Comparison of ENCODE assay signal across 14 cellular contexts in genomic region chr4:99062120-99062519, GRCh38. TPM values are rescaled to one million over a fixed set of nuclear protein-coding genes. Genes with fewer than 3 reads are reported as not detected.
DNase-seq lines count a peak whose midpoint lies in the region; ATAC-seq and TF ChIP-seq lines count a peak whose summit lies in the region.
"Had no signal": no experiment of that assay in that cellular context is flagged by ENCODE, and none has a peak within 500 bp of the region (broad histone marks: within the 10 kb centered on the region; RNA-seq: fewer than 3 reads in every experiment).

No MANE protein-coding gene starts in this region.

- H3K27ac ChIP-seq in PC-3 (ENCODE audit: low read length), result no peak overlapping the region
- H3K27ac ChIP-seq: neutrophil had no signal

- H3K79me2 ChIP-seq in PC-3 (ENCODE audit: low read length), result no peaks in the 10 kb centered on the region

- H3K4me1 Mint-ChIP-seq in nephron progenitor cell, result peaks cover 30% of the 10 kb centered on the region

- CTCF ChIA-PET in PC-3 (lab: Charles Lee), result no interaction called here

- no peak overlapping the region for H3K9ac ChIP-seq in PC-3 (ENCODE audit: low read length)

- intact Hi-C loops in PC-3 (cut with micrococcal nuclease), result no loop called here

- H3K9me3 ChIP-seq in PC-3 (ENCODE audit: low read length), result no peaks in the 10 kb centered on the region
- H3K9me3 ChIP-seq: neutrophil had no signal

- H3K27me3 ChIP-seq in PC-3 (ENCODE audit: low read length), result no peaks in the 10 kb centered on the region
- H3K27me3 ChIP-seq: neutrophil had no signal

- H3K4me2 ChIP-seq in PC-3 (ENCODE audit: low read length), result no peak overlapping the region

- H3K4me3 Mint-ChIP-seq in nephron progenitor cell, result no peak overlapping the region

- H3K4me3 ChIP-seq in PC-3 (ENCODE audit: low read length), result no peak overlapping the region

- H3K4me1 ChIP-seq in PC-3 (ENCODE audit: insufficient read depth, low read length), result peaks cover 24% of the 10 kb centered on the region

- POLR2A ChIA-PET in PC-3 (lab: Charles Lee; ENCODE audit: unreplicated experiment), result no interaction called here

- ATAC-seq in HG02885 (IDR thresholded peaks at IDR 0.05; ENCODE audit: poor library complexity, unreplicated experiment), result peak; percentile 65
- ATAC-seq in PC-3, result no peak

- no peaks in the 10 kb centered on the region for H3F3A ChIP-seq in PC-3 (ENCODE audit: low read length, unreplicated experiment)

- H3K27ac Mint-ChIP-seq in nephron progenitor cell, result peak overlapping the region; percentile 57

- peaks cover 35% of the 10 kb centered on the region for H3K36me3 ChIP-seq in PC-3 (ENCODE audit: low read depth, low read length)

- DNase-seq in NCI-H2107 treated with DMSO at 0.1 percent for 48 hours (lab: John Stamatoyannopoulos, UW; ENCODE audit: unreplicated experiment) (peak; percentile 38), NCI-H2107 (lab: John Stamatoyannopoulos, UW) (no peak), PC-3 (no peak), nephron progenitor cell (no peak), NCI-H446 treated with DMSO at 0.1 percent for 48 hours (lab: John Stamatoyannopoulos, UW) (no peak), RPMI8226 (no peak), ecto neural progenitor cell (ENCODE audit: low spot score) (no peak)
- DNase-seq: erythroblast; GDM1; NCI-H526; stimulated activated CD4-positive, alpha-beta T cell treated with anti-CD3 and anti-CD28 coated beads, Interleukin-2, amount 100 ng/mL, for 48 hours; substantia nigra had no signal

- H2AFZ ChIP-seq in PC-3 (ENCODE audit: low read length), result no peak overlapping the region

- peaks cover 4% of the 10 kb centered on the region for H3K9me3 Mint-ChIP-seq in nephron progenitor cell

- H3K9me2 ChIP-seq in PC-3 (replicated peaks; ENCODE audit: low read length), result no peaks in the 10 kb centered on the region

- peaks cover 80% of the 10 kb centered on the region for H3K36me3 Mint-ChIP-seq in nephron progenitor cell (ENCODE audit: low read depth)

- H4K20me1 ChIP-seq in PC-3 (ENCODE audit: low read length), result no peaks in the 10 kb centered on the region

- no peaks in the 10 kb centered on the region for H3K27me3 Mint-ChIP-seq in nephron progenitor cell (ENCODE audit: low read depth, poor library complexity)

- TF ChIP-seq CTCF in PC-3 (conservative IDR thresholded peaks at IDR 0.05; ENCODE audit: low read depth, low read length) (no peak), nephron progenitor cell (IDR thresholded peaks at IDR 0.05) (no peak)

- TSS peak; percentile 57 for BruUV-seq in PC-3 (replicated peaks; lab: Mats Ljungman, UMichigan)

RNA-seq across cellular contexts. Expression of gene ADH5, which starts 26.5 kb away (rescaled TPM):
- 83.1 and 94.5 TPM in 2 replicates for total RNA-seq in PC-3 (2014; rRNA removed)
